Comparison of ENCODE assay signal across 8 cellular contexts in genomic region chr20:324177-325042, GRCh38. TPM values are rescaled to one million over a fixed set of nuclear protein-coding genes. Genes with fewer than 3 reads are reported as not detected.
DNase-seq lines count a peak whose midpoint lies in the region.

No MANE protein-coding gene starts in this region.

- H3K9me3 ChIP-seq in neuron (ENCODE audit: low read length): peaks cover 5% of the 10 kb centered on the region

- no peak overlapping the region for H2AFZ ChIP-seq in neuron (ENCODE audit: low read depth, low read length)

- peak overlapping the region; percentile 61 for H3K4me3 ChIP-seq in H7 (ENCODE audit: insufficient read depth, low read depth, low read length)
- H3K4me3 ChIP-seq in neuron (ENCODE audit: low read length): peak overlapping the region; percentile 92

- H3K36me3 ChIP-seq in H7 (replicated peaks; ENCODE audit: control insufficient read depth, insufficient read depth, low read length) (peaks cover 3% of the 10 kb centered on the region), neuron (ENCODE audit: insufficient read depth, low read length) (peaks cover 13% of the 10 kb centered on the region)

- DNase-seq in GDM1 (lab: John Stamatoyannopoulos, UW) (peak; percentile 90), H7 (peak; percentile 94), M059J (ENCODE audit: low read depth) (peak; percentile 94), SHP77 treated with DMSO at 0.1 percent for 48 hours (lab: John Stamatoyannopoulos, UW) (peak; percentile 90), activated gamma-delta T cell treated with Interleukin-2 at 50 U/mL for 16 hours (peak; percentile 88), foreskin melanocyte (peak; percentile 86), stromal cell of bone marrow (ENCODE audit: low read depth) (peak; percentile 59)

- peaks cover 35% of the 10 kb centered on the region for H3K4me1 ChIP-seq in neuron (ENCODE audit: insufficient read depth, low read length)

- H3K27me3 ChIP-seq in H7 (ENCODE audit: control insufficient read depth, insufficient read depth, low read length): no peaks in the 10 kb centered on the region
- H3K27me3 ChIP-seq in neuron (ENCODE audit: insufficient read depth, low read length): no peaks in the 10 kb centered on the region

RNA-seq across cellular contexts. Expression of gene SOX12, which starts 0.9 kb away (rescaled TPM):
- total RNA-seq in H7 (2014; rRNA removed; shearing (Covaris generic)): 14.7 and 15.7 TPM in 2 replicates
- 5.1 and 16.5 TPM in 2 replicates for total RNA-seq in M059J (2014; rRNA removed; shearing (Covaris generic))

RNA-seq across cellular contexts. Expression of gene NRSN2, which starts 22.5 kb away (rescaled TPM):
- 31.6 and 48.5 TPM in 2 replicates for total RNA-seq in H7 (2014; rRNA removed; shearing (Covaris generic))
- total RNA-seq in M059J (2014; rRNA removed; shearing (Covaris generic)): 102 and 149 TPM in 2 replicates

RNA-seq across cellular contexts. Expression of gene ZCCHC3, which starts 27.0 kb away (rescaled TPM):
- 24.0 and 27.9 TPM in 2 replicates for total RNA-seq in H7 (2014; rRNA removed; shearing (Covaris generic))
- total RNA-seq in M059J (2014; rRNA removed; shearing (Covaris generic)): 12.7 and 16.9 TPM in 2 replicates

RNA-seq across cellular contexts. Expression of gene C20orf96, which starts 33.9 kb away (rescaled TPM):
- total RNA-seq in H7 (2014; rRNA removed; shearing (Covaris generic)): 1.7 and 2.1 TPM in 2 replicates
- total RNA-seq in M059J (2014; rRNA removed; shearing (Covaris generic)): 0.91 and 2.2 TPM in 2 replicates

RNA-seq across cellular contexts. Expression of gene TRIB3, which starts 56.1 kb away (rescaled TPM):
- 11.7 and 17.6 TPM in 2 replicates for total RNA-seq in H7 (2014; rRNA removed; shearing (Covaris generic))
- 34.1 and 35.5 TPM in 2 replicates for total RNA-seq in M059J (2014; rRNA removed; shearing (Covaris generic))

Comparison
In these comparisons a context has a peak if more than half of its experiments do, and no peak if none do; other contexts are left out.
1. Peak in every context shown above with its lines: DNase-seq and H3K4me3 ChIP-seq.